ENCODE assay signal across 16 cellular contexts in the genomic region with DNA sequence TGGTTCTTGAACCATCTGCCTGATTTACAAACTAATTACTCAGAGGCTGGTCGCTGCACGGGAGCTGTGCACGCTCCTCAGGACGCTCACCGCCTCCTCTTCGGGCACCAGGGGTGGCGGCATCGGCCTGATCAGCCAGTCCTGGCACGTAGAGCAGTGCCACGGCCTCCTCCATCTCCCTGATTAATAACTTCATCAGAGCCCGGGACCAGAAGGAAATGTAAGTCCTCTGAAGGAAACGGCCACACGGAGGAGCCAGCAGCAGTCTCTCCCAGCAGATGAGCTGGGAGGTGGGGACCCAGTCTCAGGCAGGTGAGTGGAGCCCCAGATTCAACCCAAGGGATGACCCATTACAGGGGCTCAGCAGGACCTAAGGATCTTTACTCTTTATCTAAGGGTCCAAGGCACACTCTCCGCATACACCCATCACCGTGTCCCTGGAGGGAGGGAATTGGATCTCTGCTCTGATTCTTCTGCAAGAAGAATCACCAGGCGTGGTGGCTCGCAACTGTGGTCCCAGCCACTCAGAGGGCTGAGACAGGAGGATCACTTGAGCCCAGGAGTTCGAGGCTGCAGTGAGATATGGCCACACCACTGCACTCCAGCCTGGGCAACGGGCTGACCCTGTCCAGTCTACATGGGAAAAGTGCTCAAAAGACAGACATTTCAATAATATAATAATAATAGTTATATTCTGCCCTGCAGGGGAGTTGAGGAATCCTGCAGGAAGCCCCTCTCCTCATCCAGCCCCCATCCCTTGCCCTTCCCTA.
A peak's percentile ranks its signal among the peaks of the same experiment; 100 is the strongest.
DNase-seq lines count a peak whose midpoint lies in the region; ATAC-seq and TF ChIP-seq lines count a peak whose summit lies in the region.
"Had no signal": no experiment of that assay in that cellular context is flagged by ENCODE, and none has a peak within 500 bp of the region (broad histone marks: within the 10 kb centered on the region; RNA-seq: fewer than 3 reads in every experiment).

No MANE protein-coding gene starts in this region.

- H2AFZ ChIP-seq in PC-3 (ENCODE audit: low read length) = no peak overlapping the region

- no peak for DNase-seq in A673 (ENCODE audit: low spot score)
- DNase-seq in DMS 273 (lab: John Stamatoyannopoulos, UW; ENCODE audit: unreplicated experiment) = peak; percentile 69
- DNase-seq in PC-3 = no peak
- DNase-seq in foreskin keratinocyte = peak in 1 of 2 donors; percentile 45
- DNase-seq in AML-193 (lab: John Stamatoyannopoulos, UW) = no peak
- no peak for DNase-seq in NOMO-1 (lab: John Stamatoyannopoulos, UW; ENCODE audit: unreplicated experiment in 2 of 2)
- DNase-seq: activated gamma-delta T cell; CD4-positive, CD25-positive, alpha-beta regulatory T cell; GDM1; lower lobe of right lung; NCI-H1436 treated with DMSO at 0.1 percent for 48 hours; T-helper 1 cell had no signal

- no peaks in the 10 kb centered on the region for H3K27me3 ChIP-seq in A673 (replicated peaks; ENCODE audit: insufficient read depth, low read depth, low read length, poor library complexity)
- no peaks in the 10 kb centered on the region for H3K27me3 ChIP-seq in PC-3 (ENCODE audit: low read length)
- H3K27me3 ChIP-seq in foreskin keratinocyte = no peaks in the 10 kb centered on the region
- H3K27me3 ChIP-seq: cardiac muscle cell had no signal

- no peak overlapping the region for H3K4me2 ChIP-seq in PC-3 (ENCODE audit: low read length)

- H3F3A ChIP-seq in PC-3 (ENCODE audit: low read length, unreplicated experiment) = no peaks in the 10 kb centered on the region

- POLR2A ChIA-PET in A673 (lab: Charles Lee; ENCODE audit: low non-redundant PET) (interaction anchor here (0.6 kb wide), 1 partner anchor 451 kb away, joined by 4 read pairs; a partner anchor contains a TSS), PC-3 (lab: Charles Lee; ENCODE audit: unreplicated experiment) (no interaction called here)

- H3K9ac ChIP-seq in PC-3 (ENCODE audit: low read length) = no peak overlapping the region

- H3K79me2 ChIP-seq in PC-3 (ENCODE audit: low read length) = no peaks in the 10 kb centered on the region

- CTCF ChIA-PET in A673 (lab: Charles Lee) = no interaction called here
- CTCF ChIA-PET in PC-3 (lab: Charles Lee) = no interaction called here

- H3K27ac ChIP-seq in A673 (ENCODE audit: low read depth, low read length, poor library complexity, severe bottlenecking) (no peak overlapping the region), PC-3 (ENCODE audit: low read length) (no peak overlapping the region), foreskin keratinocyte (no peak overlapping the region)
- H3K27ac ChIP-seq: cardiac muscle cell, epithelial cell of prostate, lower lobe of right lung had no signal

- intact Hi-C loops in A673 (cut with micrococcal nuclease; ENCODE audit: unreplicated experiment) (no loop called here), PC-3 (cut with micrococcal nuclease) (no loop called here)

- H3K4me1 ChIP-seq in A673 (ENCODE audit: insufficient read depth, low read length, poor library complexity, severe bottlenecking) (no peaks in the 10 kb centered on the region), PC-3 (ENCODE audit: insufficient read depth, low read length) (no peaks in the 10 kb centered on the region), foreskin keratinocyte (peaks cover 6% of the 10 kb centered on the region)
- H3K4me1 ChIP-seq: lower lobe of right lung had no signal

- 0 out of 2 replicates have a peak, but pooled peaks have one; percentile 14 for ATAC-seq in PC-3
- peak; percentile 54 for ATAC-seq in foreskin keratinocyte
- no peak for ATAC-seq in HG02678 (IDR thresholded peaks at IDR 0.05; ENCODE audit: unreplicated experiment)
- no peak for ATAC-seq in HG03025 (IDR thresholded peaks at IDR 0.05; ENCODE audit: low FRiP score, unreplicated experiment)

- H3K4me3 ChIP-seq in A673 (ENCODE audit: low read depth, low read length, poor library complexity, severe bottlenecking) = no peak overlapping the region
- H3K4me3 ChIP-seq in PC-3 (ENCODE audit: low read length) = no peak overlapping the region
- H3K4me3 ChIP-seq: cardiac muscle cell, lower lobe of right lung had no signal

- H3K9me3 ChIP-seq in A673 (ENCODE audit: low read depth, low read length, poor library complexity, severe bottlenecking) (no peaks in the 10 kb centered on the region), PC-3 (ENCODE audit: low read length) (no peaks in the 10 kb centered on the region)

- H3K9me2 ChIP-seq in PC-3 (replicated peaks; ENCODE audit: low read length) = no peaks in the 10 kb centered on the region

- no peaks in the 10 kb centered on the region for H4K20me1 ChIP-seq in PC-3 (ENCODE audit: low read length)

- BruUV-seq in A673 (replicated peaks; lab: Mats Ljungman, UMichigan) (no TSS peak), PC-3 (replicated peaks; lab: Mats Ljungman, UMichigan) (no TSS peak)

- TF ChIP-seq CTCF in A673 (conservative IDR thresholded peaks at IDR 0.05; ENCODE audit: low read depth, low read length) (peak; percentile 34; the same call in 1 of the 2 replicates), PC-3 (conservative IDR thresholded peaks at IDR 0.05; ENCODE audit: low read depth, low read length) (peak; percentile 23; the same call in 1 of the 2 replicates), foreskin keratinocyte (conservative IDR thresholded peaks at IDR 0.05) (peak; percentile 53)

- H3K36me3 ChIP-seq in A673 (ENCODE audit: insufficient read depth, low read length, poor library complexity, severe bottlenecking) (no peaks in the 10 kb centered on the region), PC-3 (ENCODE audit: low read depth, low read length) (peaks cover 6% of the 10 kb centered on the region; the same call in 1 of the 2 replicates)
- H3K36me3 ChIP-seq: cardiac muscle cell, lower lobe of right lung had no signal

Comparison
In these comparisons a context has a peak if more than half of its experiments do, and no peak if none do; other contexts are left out.
1. ATAC-seq: peak in PC-3 (single experiment) and foreskin keratinocyte (single experiment); none in HG02678 (single experiment) and HG03025 (single experiment).
2. Peak in every context shown above with its lines, with median percentiles within 50 percentile points of each other: CTCF ChIP-seq.